In the genomic region with DNA sequence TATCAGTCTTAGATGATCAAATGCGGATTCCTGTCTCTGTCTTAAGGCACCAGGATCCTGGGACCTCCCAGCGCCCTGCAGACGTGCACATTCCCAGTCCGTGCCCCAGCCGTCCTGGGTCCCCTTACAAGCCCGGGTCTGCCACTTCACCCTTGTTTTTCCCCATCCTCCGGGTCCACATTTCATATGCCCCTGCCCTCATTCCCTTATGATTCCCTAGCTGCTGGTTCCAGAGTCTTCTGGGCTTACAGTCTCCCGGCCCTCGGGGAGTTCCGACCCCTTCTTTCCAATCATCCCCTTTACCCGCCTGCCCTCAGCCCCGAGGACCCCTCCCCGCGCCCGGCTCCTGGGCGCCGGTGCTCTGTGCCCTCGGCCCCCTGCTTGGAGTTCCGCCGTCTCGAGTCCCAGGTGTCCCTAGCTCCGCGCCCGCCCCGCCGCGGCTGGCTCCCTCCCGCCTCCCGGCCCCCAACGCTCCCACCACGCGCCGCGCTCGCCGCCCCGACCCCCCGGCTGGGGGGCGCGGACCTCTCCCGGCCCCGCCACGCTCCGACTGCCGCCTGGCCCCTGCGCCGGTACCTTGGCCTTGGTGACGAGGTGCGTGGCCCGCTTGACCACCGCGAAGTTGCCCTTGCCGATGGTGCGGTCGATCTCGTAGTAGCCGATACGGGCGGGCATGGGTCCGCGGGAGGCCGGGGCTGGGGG, we compare ENCODE assay signal across 8 cellular contexts. TPM values are rescaled to one million over a fixed set of nuclear protein-coding genes. Genes with fewer than 3 reads are reported as not detected.
DNase-seq lines count a peak whose midpoint lies in the region; ATAC-seq and TF ChIP-seq lines count a peak whose summit lies in the region.

No MANE protein-coding gene starts in this region.

- H3K4me1 ChIP-seq in lower lobe of right lung = peaks cover 51% of the 10 kb centered on the region

- H3K9me3 ChIP-seq in WERI-Rb-1 (ENCODE audit: severe bottlenecking) (no peaks in the 10 kb centered on the region), lower lobe of right lung (no peaks in the 10 kb centered on the region)

- DNase-seq in COLO668 (lab: John Stamatoyannopoulos, UW; ENCODE audit: unreplicated experiment) = peak; percentile 59
- DNase-seq in WERI-Rb-1 = peak; percentile 22
- DNase-seq in cortex of kidney (lab: John Stamatoyannopoulos, UW) = peak; percentile 17
- DNase-seq in lower lobe of right lung = peak; percentile 69
- peak in 5 of 6 experiments; percentile 14 to 58 (median 36) for DNase-seq in stimulated activated naive CD4-positive, alpha-beta T cell (lab: John Stamatoyannopoulos, UW)
- no peak for DNase-seq in kidney glomerular epithelial cell (lab: John Stamatoyannopoulos, UW)

- H3K27ac ChIP-seq in WERI-Rb-1 (peak overlapping the region; percentile 88), lower lobe of right lung (peak overlapping the region; percentile 93)

- ATAC-seq in GM19463 (IDR thresholded peaks at IDR 0.05; ENCODE audit: unreplicated experiment) (peak; percentile 16), HG03521 (IDR thresholded peaks at IDR 0.05; ENCODE audit: unreplicated experiment) (peak; percentile 25), lower lobe of right lung (peak; percentile 21 to 29)

- intact Hi-C loops in lower lobe of right lung (cut with DNase I) = no loop called here

- H3K36me3 ChIP-seq in WERI-Rb-1 (no peaks in the 10 kb centered on the region), lower lobe of right lung (no peaks in the 10 kb centered on the region)

- H3K4me3 ChIP-seq in WERI-Rb-1 (ENCODE audit: low read depth, low read length) = peak overlapping the region; percentile 85
- peak overlapping the region; percentile 77 for H3K4me3 ChIP-seq in lower lobe of right lung

- TF ChIP-seq CTCF in WERI-Rb-1 (IDR thresholded peaks at IDR 0.05; ENCODE audit: low read depth, low read length) (no peak), lower lobe of right lung (IDR thresholded peaks at IDR 0.05) (no peak)

- H3K27me3 ChIP-seq in WERI-Rb-1 (ENCODE audit: insufficient read depth, low read depth, severe bottlenecking) (no peaks in the 10 kb centered on the region), lower lobe of right lung (ENCODE audit: low read depth) (no peaks in the 10 kb centered on the region)

RNA-seq across cellular contexts. Expression of a gene that starts 0.5 kb away (rescaled TPM):
- total RNA-seq in lower lobe of right lung = 32.9 TPM

RNA-seq across cellular contexts. Expression of a gene that starts 46.4 kb away (rescaled TPM):
- 78.2 TPM for total RNA-seq in lower lobe of right lung
